Comparison of ENCODE assay signal across 1 cellular context in the genomic region with DNA sequence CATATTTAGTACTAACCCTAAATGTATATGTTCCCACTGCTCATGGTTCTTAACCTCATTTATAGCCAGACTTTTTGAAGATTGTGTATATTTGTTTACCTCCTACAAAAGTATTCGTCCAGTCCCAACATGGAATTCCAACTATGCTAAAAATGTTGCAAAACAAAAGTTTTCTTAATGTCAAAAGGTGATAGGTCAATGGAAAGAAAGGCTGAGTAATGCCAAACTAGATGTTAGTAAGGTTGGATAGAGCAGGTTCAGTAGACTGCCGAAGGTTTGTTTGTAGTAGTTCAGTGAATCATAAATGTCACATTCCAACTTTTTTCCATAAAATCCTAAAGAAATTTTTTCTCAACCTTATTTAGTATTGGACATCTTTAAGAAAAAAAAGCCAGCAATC.
TF ChIP-seq lines count a peak whose summit lies in the region.

No MANE protein-coding gene starts in this region.

TF ChIP-seq in GM23338, 12 proteins besides CTCF, POLR2A, EP300 and RAD21 (continued from another document):
- TF ChIP-seq ZNF462 (CRISPR knock-in tag; IDR thresholded peaks at IDR 0.05), result no peak
- no peak for TF ChIP-seq JUNB (IDR thresholded peaks at IDR 0.05; ENCODE audit: unreplicated experiment)
- no peak for TF ChIP-seq POLR2AphosphoS5 (IDR thresholded peaks at IDR 0.05; ENCODE audit: low read depth)
- TF ChIP-seq STAT1 (IDR thresholded peaks at IDR 0.05; ENCODE audit: unreplicated experiment), result no peak
TF ChIP-seq in GM23338: peak in this region for 0.
